ENCODE assay signal across 9 cellular contexts in genomic region chr20:51533291-51534172, GRCh38. TPM values are rescaled to one million over a fixed set of nuclear protein-coding genes. Genes with fewer than 3 reads are reported as not detected.
DNase-seq lines count a peak whose midpoint lies in the region; ATAC-seq lines count a peak whose summit lies in the region.
"Had no signal": no experiment of that assay in that cellular context is flagged by ENCODE, and none has a peak within 500 bp of the region (broad histone marks: within the 10 kb centered on the region; RNA-seq: fewer than 3 reads in every experiment).

No MANE protein-coding gene starts in this region.

- no peak overlapping the region for H3K4me3 ChIP-seq in muscle layer of colon (ENCODE audit: low read depth in 1 of 2, low read length in 2 of 2)

- H3K9me3 ChIP-seq in muscle layer of colon (ENCODE audit: low read length): peaks cover 3% of the 10 kb centered on the region

- H3K27ac ChIP-seq in caudate nucleus (ENCODE audit: low read depth, low read length) (peak overlapping the region; percentile 86), muscle layer of colon (ENCODE audit: low read depth, low read length) (peak overlapping the region; percentile 61)

- ATAC-seq in HG02870 (IDR thresholded peaks at IDR 0.05; ENCODE audit: unreplicated experiment) (no peak), GM21381 (IDR thresholded peaks at IDR 0.05; ENCODE audit: unreplicated experiment) (no peak), GM18868 (IDR thresholded peaks at IDR 0.05; ENCODE audit: unreplicated experiment) (no peak)

- no peak overlapping the region for H3K9ac ChIP-seq in muscle layer of colon (ENCODE audit: low read length)

- peak; percentile 63 for DNase-seq in AG20443 (ENCODE audit: low spot score)
- peak; percentile 15 for DNase-seq in LHCN-M2 (ENCODE audit: low read depth)
- DNase-seq in caudate nucleus (lab: John Stamatoyannopoulos, UW): peak in 1 of 61 donors; percentile 13
- no peak for DNase-seq in NCI-H1694 (lab: John Stamatoyannopoulos, UW)
- DNase-seq: T-helper 9 cell had no signal

- H3K27me3 ChIP-seq in muscle layer of colon (ENCODE audit: control insufficient read depth in 1 of 2, insufficient read depth in 2 of 2, low read length in 2 of 2): no peaks in the 10 kb centered on the region

- no peaks in the 10 kb centered on the region for H3K4me1 ChIP-seq in muscle layer of colon (ENCODE audit: insufficient read depth, low read length)

- H3K36me3 ChIP-seq in muscle layer of colon (ENCODE audit: insufficient read depth, low read length): no peaks in the 10 kb centered on the region

RNA-seq across cellular contexts. Expression of gene NFATC2, which starts 9.0 kb away (rescaled TPM):
- 0.06 TPM in 2 replicates for total RNA-seq in LHCN-M2 (2014; rRNA removed)
- polyA plus RNA-seq in LHCN-M2 (2012): 0.16 TPM
